In genomic region chr13:42977219-42977659, GRCh38 we compare ENCODE assay signal across 1 cellular context.
TF ChIP-seq lines count a peak whose summit lies in the region.

No MANE protein-coding gene starts in this region.

TF ChIP-seq in GM12878, 131 proteins besides CTCF, POLR2A, EP300 and RAD21 (continued from another document):
- TF ChIP-seq ZNF687 (IDR thresholded peaks at IDR 0.05) (0 out of 2 replicates have a peak, but pooled peaks have one; percentile 30), ZNF384 (IDR thresholded peaks at IDR 0.05; ENCODE audit: borderline replicate concordance, low read depth, low read length) (no peak), SREBF1 (IDR thresholded peaks at IDR 0.05; ENCODE audit: low read length) (peak; percentile 57; the same call in 1 of the 2 replicates), ATF7 (IDR thresholded peaks at IDR 0.05; ENCODE audit: low read depth) (peak; percentile 73), IRF3 (IDR thresholded peaks at IDR 0.05) (no peak), YY1 (IDR thresholded peaks at IDR 0.05; ENCODE audit: low read depth, low read length) (peak; percentile 48; the same call in 1 of the 2 replicates), BMI1 (IDR thresholded peaks at IDR 0.05; ENCODE audit: borderline replicate concordance) (peak; percentile 81), NBN (IDR thresholded peaks at IDR 0.05) (peak; percentile 71; the same call in 1 of the 2 replicates), ZBTB40 (IDR thresholded peaks at IDR 0.05; ENCODE audit: borderline replicate concordance) (no peak), SPI1 (IDR thresholded peaks at IDR 0.05; ENCODE audit: borderline replicate concordance, insufficient read depth, low read depth, low read length) (peak; percentile 93), BACH1 (IDR thresholded peaks at IDR 0.05; ENCODE audit: borderline replicate concordance) (peak; percentile 40; the same call in 1 of the 2 replicates), SRF (IDR thresholded peaks at IDR 0.05; ENCODE audit: low read depth in 2 of 2, low read length in 2 of 2) (no peak), DPF2 (IDR thresholded peaks at IDR 0.05) (peak; percentile 94), TCF12 (IDR thresholded peaks at IDR 0.05; ENCODE audit: low read depth, low read length) (0 out of 2 replicates have a peak, but pooled peaks have one; percentile 14), IRF4 (IDR thresholded peaks at IDR 0.05; ENCODE audit: low read depth, low read length) (peak; percentile 58; the same call in 1 of the 2 replicates)
TF ChIP-seq in GM12878: peak in this region for 38.
